ENCODE assay signal across 16 cellular contexts in genomic region chr2:168189835-168190426, GRCh38. TPM values are rescaled to one million over a fixed set of nuclear protein-coding genes. Genes with fewer than 3 reads are reported as not detected.
DNase-seq lines count a peak whose midpoint lies in the region; ATAC-seq, FAIRE-seq and TF ChIP-seq lines count a peak whose summit lies in the region.
"Had no signal": no experiment of that assay in that cellular context is flagged by ENCODE, and none has a peak within 500 bp of the region (broad histone marks: within the 10 kb centered on the region; RNA-seq: fewer than 3 reads in every experiment).

No MANE protein-coding gene starts in this region.

- 0 out of 2 replicates have a peak overlapping the region, but pooled peaks have one; percentile 29 for H2BK12ac ChIP-seq in H1 (ENCODE audit: low read depth, low read length)

- H3K14ac ChIP-seq in H1 (ENCODE audit: insufficient read length), result no peak overlapping the region

- no peaks in the 10 kb centered on the region for H3K27me3 ChIP-seq in CD8-positive, alpha-beta memory T cell (ENCODE audit: insufficient read depth, low read length, poor library complexity, severe bottlenecking)
- no peaks in the 10 kb centered on the region for H3K27me3 ChIP-seq in MG63
- no peaks in the 10 kb centered on the region for H3K27me3 ChIP-seq in H1 (replicated peaks in 1 of 4; ENCODE audit: control insufficient read depth in 3 of 4, extremely low read depth in 1 of 4, insufficient read depth in 3 of 4, low read length in 3 of 4)
- no peaks in the 10 kb centered on the region for H3K27me3 ChIP-seq in mucosa of rectum (ENCODE audit: control insufficient read depth in 2 of 2, insufficient read depth in 2 of 2, low read length in 2 of 2)
- no peaks in the 10 kb centered on the region for H3K27me3 ChIP-seq in psoas muscle (ENCODE audit: insufficient read depth in 3 of 3, low read length in 2 of 3)

- DNase-seq in CD8-positive, alpha-beta memory T cell, result no peak
- DNase-seq in MG63, result peak; percentile 53
- no peak for DNase-seq in H1 (ENCODE audit: low read depth in 1 of 2, low spot score in 2 of 2)
- DNase-seq in psoas muscle, result no peak
- DNase-seq: activated CD8-positive, alpha-beta memory T cell treated with anti-CD3 and anti-CD28 coated beads, Interleukin-2, amount 50 U/mL, for 4 hours; anterior cingulate cortex; H9; Kasumi-1; nucleus accumbens; SIG-M5; WERI-Rb-1 had no signal

- no peak overlapping the region for H4K5ac ChIP-seq in H1 (ENCODE audit: insufficient read length, low read depth, low read length)

- H3K9me3 Mint-ChIP-seq in CD8-positive, alpha-beta memory T cell, result no peaks in the 10 kb centered on the region
- H3K9me3 Mint-ChIP-seq: H9; stimulated activated naive CD8-positive, alpha-beta T cell treated with anti-CD3 and anti-CD28 coated beads, Interleukin-15, Interleukin-2, amounts not matched to agents 100 ng/mL and 50 ng/mL, for 24 hours had no signal

- peak overlapping the region in 5 of 8 donors; percentile 1 to 47 (median 6) for H3K27ac Mint-ChIP-seq in CD8-positive, alpha-beta memory T cell
- H3K27ac Mint-ChIP-seq: H9; stimulated activated naive CD8-positive, alpha-beta T cell treated with anti-CD3 and anti-CD28 coated beads, Interleukin-15, Interleukin-2, amounts not matched to agents 100 ng/mL and 50 ng/mL, for 24 hours had no signal

- intact Hi-C loops in psoas muscle (cut with DNase I), result no loop called here

- TF ChIP-seq RAD21 in H1 (IDR thresholded peaks at IDR 0.05 in 1 of 2, conservative IDR thresholded peaks at IDR 0.05 in 1 of 2; ENCODE audit: low read depth in 2 of 2, low read length in 2 of 2), result no peak

- no peak overlapping the region for H3K4ac ChIP-seq in H1 (replicated peaks; ENCODE audit: insufficient read length, low read depth, low read length)

- CTCF ChIA-PET in CD8-positive, alpha-beta memory T cell (lab: Charles Lee), result interaction anchor here (0.8 to 1.0 kb wide), 2 partner anchors 7 to 17 kb away, joined by 3 read pairs; no protein-coding TSS in a partner anchor
- CTCF ChIA-PET in H1 (lab: Charles Lee; ENCODE audit: partially characterized antibody), result interaction anchor here (1.0 to 1.1 kb wide), 2 partner anchors 14 to 304 kb away, joined by 3 read pairs; no protein-coding TSS in a partner anchor

- H4K8ac ChIP-seq in H1 (ENCODE audit: extremely low read depth, insufficient read depth, low read length), result no peak overlapping the region

- H3K79me2 ChIP-seq in H1 (ENCODE audit: control insufficient read depth in 1 of 2, insufficient read depth in 2 of 2, low read length in 2 of 2), result no peaks in the 10 kb centered on the region

- no peaks in the 10 kb centered on the region for H3K27me3 Mint-ChIP-seq in CD8-positive, alpha-beta memory T cell
- H3K27me3 Mint-ChIP-seq: stimulated activated naive CD8-positive, alpha-beta T cell treated with anti-CD3 and anti-CD28 coated beads, Interleukin-15, Interleukin-2, amounts not matched to agents 100 ng/mL and 50 ng/mL, for 24 hours had no signal

- no peak overlapping the region for H2AK5ac ChIP-seq in H1 (ENCODE audit: low read depth, low read length)

- no peak overlapping the region for H2BK20ac ChIP-seq in H1 (ENCODE audit: low read length)

- POLR2A ChIA-PET in CD8-positive, alpha-beta memory T cell (lab: Charles Lee), result no interaction called here
- POLR2A ChIA-PET in H1 (lab: Charles Lee; ENCODE audit: partially characterized antibody), result interaction anchor here (0.6 kb wide), 1 partner anchor 96 kb away, joined by 3 read pairs; no protein-coding TSS in a partner anchor

- no peak overlapping the region for H2BK5ac ChIP-seq in H1 (ENCODE audit: low read depth, low read length)

- peaks cover 0 to 2% of the 10 kb centered on the region in 2 experiments for H4K20me1 ChIP-seq in H1 (replicated peaks in 1 of 2; ENCODE audit: control insufficient read depth in 1 of 2, insufficient read depth in 2 of 2, low read length in 2 of 2)

- no peak overlapping the region; a peak in 1 of 4 replicates for H3K4me2 ChIP-seq in H1 (ENCODE audit: insufficient read depth in 1 of 2, low read depth in 2 of 2, low read length in 2 of 2)

- no peak overlapping the region for H2BK120ac ChIP-seq in H1 (replicated peaks; ENCODE audit: low read depth, low read length)

- no peak for TF ChIP-seq EP300 in H1 (IDR thresholded peaks at IDR 0.05; ENCODE audit: borderline replicate concordance in 1 of 2, low read depth in 2 of 2, low read length in 2 of 2)

- H2AFZ ChIP-seq in H1 (ENCODE audit: low read length), result no peak overlapping the region

- H3K4me1 ChIP-seq in CD8-positive, alpha-beta memory T cell (ENCODE audit: insufficient read depth, low read length), result peaks cover 30% of the 10 kb centered on the region
- H3K4me1 ChIP-seq in H1 (replicated peaks in 1 of 4; ENCODE audit: control insufficient read depth in 3 of 4, insufficient read depth in 4 of 4, low read length in 3 of 4), result peaks cover 0 to 10% (median 3%) of the 10 kb centered on the region in 4 experiments; a peak in 3 of 7 replicates
- H3K4me1 ChIP-seq in mucosa of rectum (ENCODE audit: control insufficient read depth in 2 of 2, insufficient read depth in 2 of 2, low read length in 2 of 2), result peaks cover 51 to 67% of the 10 kb centered on the region in 2 donors
- H3K4me1 ChIP-seq in psoas muscle, result no peaks in the 10 kb centered on the region

- H3K23me2 ChIP-seq in H1 (ENCODE audit: low read depth, low read length), result no peaks in the 10 kb centered on the region

- no peaks in the 10 kb centered on the region for H3K36me3 ChIP-seq in CD8-positive, alpha-beta memory T cell (ENCODE audit: insufficient read depth, low read length)
- peaks cover 2% of the 10 kb centered on the region; the same call in 1 of the 2 replicates for H3K36me3 ChIP-seq in MG63
- H3K36me3 ChIP-seq in H1 (ENCODE audit: control insufficient read depth in 2 of 4, insufficient read depth in 4 of 4, low read length in 3 of 4), result no peaks in the 10 kb centered on the region
- H3K36me3 ChIP-seq in mucosa of rectum (ENCODE audit: control insufficient read depth in 2 of 2, insufficient read depth in 2 of 2, low read length in 2 of 2), result no peaks in the 10 kb centered on the region
- no peaks in the 10 kb centered on the region for H3K36me3 ChIP-seq in psoas muscle (ENCODE audit: insufficient read depth in 1 of 2, low read depth in 1 of 2)
- H3K36me3 ChIP-seq: WERI-Rb-1 had no signal

- no peak overlapping the region for H3K9ac ChIP-seq in H1 (replicated peaks in 1 of 4; ENCODE audit: extremely low read depth in 1 of 4, low read depth in 3 of 4, low read length in 3 of 4)
- peak overlapping the region in 1 of 2 donors; percentile 36 for H3K9ac ChIP-seq in mucosa of rectum (ENCODE audit: low read depth in 1 of 2, low read length in 2 of 2)

- no peak for ATAC-seq in psoas muscle
- ATAC-seq in HG03139 (IDR thresholded peaks at IDR 0.05; ENCODE audit: unreplicated experiment), result no peak
- ATAC-seq in GM19397 (IDR thresholded peaks at IDR 0.05; ENCODE audit: unreplicated experiment), result no peak
- ATAC-seq in GM21515 (IDR thresholded peaks at IDR 0.05; ENCODE audit: unreplicated experiment), result no peak

- 82% methylated on average over 7 of the region's 7 CpGs; no CpG with 5 or more reads in 1 of the 2 experiments for WGBS in H1 (ENCODE audit: extremely low coverage in 1 of 2, insufficient coverage in 1 of 2, insufficient read length in 1 of 2, insufficient replicate concordance in 2 of 2, low coverage in 1 of 2, low lambda C conversion rate in 2 of 2, missing lambda C conversion rate in 1 of 2), 2 experiments
- WGBS in psoas muscle, 3 donors, result 91 to 97% (median 96%) methylated on average over 7 of the region's 7 CpGs

- peaks cover 73 to 92% (median 85%) of the 10 kb centered on the region in 3 donors for H3K4me1 Mint-ChIP-seq in CD8-positive, alpha-beta memory T cell

- H3K18ac ChIP-seq in H1 (ENCODE audit: extremely low read depth, low read length), result no peak overlapping the region

- H3K27ac ChIP-seq in CD8-positive, alpha-beta memory T cell (ENCODE audit: low read depth, low read length), result no peak overlapping the region
- no peak overlapping the region for H3K27ac ChIP-seq in H1 (ENCODE audit: low read depth, low read length)
- H3K27ac ChIP-seq in mucosa of rectum (ENCODE audit: low read depth in 2 of 2, low read length in 2 of 2), result peak overlapping the region; percentile 77 to 89
- no peak overlapping the region for H3K27ac ChIP-seq in psoas muscle
- H3K27ac ChIP-seq: WERI-Rb-1 had no signal

- H3K4me3 Mint-ChIP-seq in CD8-positive, alpha-beta memory T cell, result peak overlapping the region in 1 of 7 donors; percentile 42
- H3K4me3 Mint-ChIP-seq: H9; stimulated activated naive CD8-positive, alpha-beta T cell treated with anti-CD3 and anti-CD28 coated beads, Interleukin-15, Interleukin-2, amounts not matched to agents 100 ng/mL and 50 ng/mL, for 24 hours had no signal

- H3K23ac ChIP-seq in H1 (ENCODE audit: insufficient read length), result no peak overlapping the region

- no peak overlapping the region for H3K56ac ChIP-seq in H1 (replicated peaks; ENCODE audit: insufficient read length, low read depth, low read length)

- TF ChIP-seq CTCF in H1 (IDR thresholded peaks at IDR 0.05; ENCODE audit: control extremely low read depth in 1 of 3, insufficient read depth in 1 of 3, low read depth in 1 of 3, low read length in 3 of 3), result no peak
- TF ChIP-seq CTCF in psoas muscle (IDR thresholded peaks at IDR 0.05), result no peak

- no peak overlapping the region for H2BK15ac ChIP-seq in H1 (ENCODE audit: low read length)

- FAIRE-seq in H1 (lab: Jason Lieb, UNC), result no peak

- no peak overlapping the region for H3K4me3 ChIP-seq in CD8-positive, alpha-beta memory T cell (ENCODE audit: low read length)
- no peak overlapping the region for H3K4me3 ChIP-seq in MG63
- no peak overlapping the region for H3K4me3 ChIP-seq in H1 (ENCODE audit: extremely low read depth in 1 of 4, insufficient read depth in 2 of 4, low read depth in 3 of 4, low read length in 4 of 4)
- H3K4me3 ChIP-seq in mucosa of rectum (ENCODE audit: low read length in 2 of 2), result peak overlapping the region; percentile 0 to 19
- H3K4me3 ChIP-seq in psoas muscle, result no peak overlapping the region

- peaks cover 0 to 5% (median 0%) of the 10 kb centered on the region in 3 donors for H3K36me3 Mint-ChIP-seq in CD8-positive, alpha-beta memory T cell

- H3K9me3 ChIP-seq in CD8-positive, alpha-beta memory T cell (ENCODE audit: low read length), result no peaks in the 10 kb centered on the region
- no peaks in the 10 kb centered on the region for H3K9me3 ChIP-seq in MG63
- no peaks in the 10 kb centered on the region for H3K9me3 ChIP-seq in H1 (ENCODE audit: insufficient read depth in 2 of 2, low read depth in 1 of 2, low read length in 1 of 2)
- no peaks in the 10 kb centered on the region for H3K9me3 ChIP-seq in mucosa of rectum (ENCODE audit: control insufficient read depth in 2 of 2, low read length in 2 of 2)
- no peaks in the 10 kb centered on the region for H3K9me3 ChIP-seq in psoas muscle

- peaks cover 2% of the 10 kb centered on the region for H3K79me1 ChIP-seq in H1 (ENCODE audit: low read depth, low read length)

- H4K91ac ChIP-seq in H1 (replicated peaks; ENCODE audit: insufficient read length, low read length), result no peak overlapping the region

- TF ChIP-seq POLR2A in H1 (IDR thresholded peaks at IDR 0.05; ENCODE audit: control extremely low read depth in 1 of 2, low read depth in 2 of 2, low read length in 2 of 2), result no peak

RNA-seq across cellular contexts. Expression of gene STK39, which starts 57.5 kb away (rescaled TPM):
- 10 to 100 TPM; 25.7 to 28.3 TPM for total RNA-seq in CD8-positive, alpha-beta memory T cell
- polyA plus RNA-seq in CD8-positive, alpha-beta memory T cell, result 11.2 TPM
- 28.1 and 34.2 TPM in 2 replicates for total RNA-seq in MG63 (2014; rRNA removed; shearing (Covaris generic); ENCODE audit: low replicate concordance)
- total RNA-seq in H1 (2021; fragmentation: NEBNext Ultra II Directional; extraction: Animal tissue kit (Norgen Biotek cat#: 25700)), result 23.7 and 23.8 TPM in 2 replicates
- polyA plus RNA-seq in H1 (2011; rRNA removed) (9.8 and 13.7 TPM in 2 replicates), psoas muscle (1 to 10 TPM; 2.9 to 10.0 (median 4.9) TPM)
- 15.3 TPM for polyA plus RNA-seq in H1 (2011; cell fraction: cytosol; rRNA removed)
- polyA plus RNA-seq in H1 (2011; cell fraction: nucleus; rRNA removed), result 4.1 TPM
- polyA plus RNA-seq in H1 (2012, experiment 1 of 2), result 12.5 to 17.7 TPM (median 14.3 TPM) in 4 replicates
- polyA plus RNA-seq in H1 (2012, experiment 2 of 2), result 3.8 TPM
- polyA plus RNA-seq in H1 (2013, experiment 1 of 2), result 16.4 TPM
- 16.0 TPM for polyA plus RNA-seq in H1 (2013, experiment 2 of 2)
- polyA minus RNA-seq in H1 (2011; rRNA and poly(A)+ RNA removed), result 7.1 and 10.9 TPM in 2 replicates
- 8.7 TPM for polyA minus RNA-seq in H1 (2011; cell fraction: cytosol; rRNA and poly(A)+ RNA removed)
- 13.1 TPM for polyA minus RNA-seq in H1 (2011; cell fraction: nucleus; rRNA and poly(A)+ RNA removed)
- total RNA-seq in psoas muscle, result 1 to 10 TPM; 2.3 to 7.1 (median 4.0) TPM

Comparison
In these comparisons a context has a peak if more than half of its experiments do, and no peak if none do; other contexts are left out.
1. H3K27ac ChIP-seq: peak in mucosa of rectum (2 of 2); none in CD8-positive, alpha-beta memory T cell (single experiment), H1 (single experiment) and psoas muscle (single experiment).
2. H3K4me3 ChIP-seq: peak in mucosa of rectum (2 of 2); none in CD8-positive, alpha-beta memory T cell (single experiment), MG63 (single experiment), H1 (0 of 4) and psoas muscle (single experiment).